ENCODE assay signal across 28 cellular contexts in the genomic region with DNA sequence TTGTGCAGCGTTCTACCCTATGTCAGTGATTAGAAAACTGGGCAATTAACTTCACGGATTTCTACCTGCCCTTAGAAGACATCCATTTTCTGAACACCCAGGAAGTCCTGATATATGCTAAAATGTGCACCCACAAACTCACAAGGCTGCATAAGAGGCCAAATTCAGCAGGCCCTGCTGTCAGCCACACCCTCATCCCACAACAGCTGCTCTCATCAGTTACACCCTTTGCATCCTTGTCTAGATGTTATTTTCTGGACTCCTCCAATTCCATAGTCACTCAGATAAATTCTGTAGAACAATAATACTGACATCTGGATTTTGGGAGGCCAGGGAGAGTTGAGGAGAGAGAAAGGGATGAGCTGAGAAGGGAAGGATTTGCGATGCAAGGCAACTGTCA.
"Had no signal": no experiment of that assay in that cellular context is flagged by ENCODE, and none has a peak within 500 bp of the region (broad histone marks: within the 10 kb centered on the region; RNA-seq: fewer than 3 reads in every experiment).

No MANE protein-coding gene starts in this region.

- H3K4me1 Mint-ChIP-seq: activated CD4-positive, alpha-beta memory T cell treated with anti-CD3 and anti-CD28 coated beads, Interleukin-2, amount 10 ng/mL, durations not matched to agents 7 days and 5 days; activated CD8-positive, alpha-beta memory T cell treated with anti-CD3 and anti-CD28 coated beads, Interleukin-2, amount 10 ng/mL, durations not matched to agents 7 days and 5 days had no signal

- H3K36me3 ChIP-seq: brain microvascular endothelial cell, WERI-Rb-1 had no signal

- H3K27me3 ChIP-seq: brain microvascular endothelial cell had no signal

- DNase-seq: activated CD4-positive, alpha-beta memory T cell treated with anti-CD3 and anti-CD28 coated beads, Interleukin-2, amount 10 ng/mL, durations not matched to agents 7 days and 5 days; activated CD4-positive, alpha-beta T cell treated with anti-CD3 and anti-CD28 coated beads for 1 hour; activated CD4-positive, alpha-beta T cell treated with anti-CD3 and anti-CD28 coated beads for 48 hours; activated CD4-positive, CD25-positive, alpha-beta regulatory T cell; activated CD8-positive, alpha-beta memory T cell treated with anti-CD3 and anti-CD28 coated beads for 24 hours; activated CD8-positive, alpha-beta memory T cell treated with anti-CD3 and anti-CD28 coated beads, Interleukin-2, amount 10 ng/mL, durations not matched to agents 7 days and 5 days; activated CD8-positive, alpha-beta memory T cell treated with anti-CD3 and anti-CD28 coated beads, Interleukin-2, amount 50 U/mL, for 48 hours; activated effector memory CD4-positive, alpha-beta T cell treated with Interleukin-2 at 50 U/mL for 16 hours; activated naive CD4-positive, alpha-beta T cell treated with anti-CD3 and anti-CD28 coated beads, Interleukin-2, amount 50 U/mL, for 16 hours; activated naive CD8-positive, alpha-beta T cell treated with anti-CD3 and anti-CD28 coated beads for 36 hours; activated T-cell treated with anti-CD3 and anti-CD28 coated beads, Interleukin-2, amount 50 U/mL, for 48 hours; amniotic stem cell; aorta; brain microvascular endothelial cell; central memory CD4-positive, alpha-beta T cell; NCI-H1105; NCI-H1417 treated with DMSO at 0.1 percent for 48 hours; NCI-H187 treated with DMSO at 0.1 percent for 48 hours; NCI-H2081; NCI-H345; NCI-H524 treated with DMSO at 0.1 percent for 48 hours; SHP77 treated with DMSO at 0.1 percent for 48 hours; T-cell; T-helper 2 cell; T-helper 9 cell; WERI-Rb-1 had no signal

- ATAC-seq: activated CD8-positive, alpha-beta memory T cell treated with anti-CD3 and anti-CD28 coated beads, Interleukin-2, amount 10 ng/mL, durations not matched to agents 7 days and 5 days; Panc1; SK-N-SH treated with all-trans-retinoic acid at 6 μM for 48 hours; T-cell had no signal

- H3K4me3 Mint-ChIP-seq: activated CD4-positive, alpha-beta memory T cell treated with anti-CD3 and anti-CD28 coated beads, Interleukin-2, amount 10 ng/mL, durations not matched to agents 7 days and 5 days; activated CD8-positive, alpha-beta memory T cell treated with anti-CD3 and anti-CD28 coated beads, Interleukin-2, amount 10 ng/mL, durations not matched to agents 7 days and 5 days; activated naive CD8-positive, alpha-beta T cell treated with anti-CD3 and anti-CD28 coated beads for 36 hours; T-cell had no signal

- H3K27ac ChIP-seq: brain microvascular endothelial cell, WERI-Rb-1 had no signal

- H3K9me3 Mint-ChIP-seq: activated CD4-positive, alpha-beta memory T cell treated with anti-CD3 and anti-CD28 coated beads, Interleukin-2, amount 10 ng/mL, durations not matched to agents 7 days and 5 days; activated naive CD8-positive, alpha-beta T cell treated with anti-CD3 and anti-CD28 coated beads for 36 hours; T-cell had no signal

- H3K36me3 Mint-ChIP-seq: activated CD8-positive, alpha-beta memory T cell treated with anti-CD3 and anti-CD28 coated beads, Interleukin-2, amount 10 ng/mL, durations not matched to agents 7 days and 5 days had no signal

- H3K27ac Mint-ChIP-seq: activated CD4-positive, alpha-beta memory T cell treated with anti-CD3 and anti-CD28 coated beads, Interleukin-2, amount 10 ng/mL, durations not matched to agents 7 days and 5 days; activated CD8-positive, alpha-beta memory T cell treated with anti-CD3 and anti-CD28 coated beads, Interleukin-2, amount 10 ng/mL, durations not matched to agents 7 days and 5 days; activated naive CD8-positive, alpha-beta T cell treated with anti-CD3 and anti-CD28 coated beads for 36 hours; T-cell had no signal

- H3K27me3 Mint-ChIP-seq: activated CD4-positive, alpha-beta memory T cell treated with anti-CD3 and anti-CD28 coated beads, Interleukin-2, amount 10 ng/mL, durations not matched to agents 7 days and 5 days; activated CD8-positive, alpha-beta memory T cell treated with anti-CD3 and anti-CD28 coated beads, Interleukin-2, amount 10 ng/mL, durations not matched to agents 7 days and 5 days; T-cell had no signal
